ENCODE assay signal across 19 cellular contexts in genomic region chr10:75201793-75202307, GRCh38. TPM values are rescaled to one million over a fixed set of nuclear protein-coding genes. Genes with fewer than 3 reads are reported as not detected.
DNase-seq lines count a peak whose midpoint lies in the region; ATAC-seq and TF ChIP-seq lines count a peak whose summit lies in the region.
"Had no signal": no experiment of that assay in that cellular context is flagged by ENCODE, and none has a peak within 500 bp of the region (broad histone marks: within the 10 kb centered on the region; RNA-seq: fewer than 3 reads in every experiment).

No MANE protein-coding gene starts in this region.

- H3K9me3 ChIP-seq in T-helper 17 cell (ENCODE audit: control insufficient read depth, low read length, poor library complexity, severe bottlenecking): no peaks in the 10 kb centered on the region
- H3K9me3 ChIP-seq in hepatocyte (ENCODE audit: low read depth): no peaks in the 10 kb centered on the region
- no peaks in the 10 kb centered on the region for H3K9me3 ChIP-seq in sigmoid colon
- H3K9me3 ChIP-seq in effector memory CD4-positive, alpha-beta T cell (ENCODE audit: control insufficient read depth, low read length): no peaks in the 10 kb centered on the region
- H3K9me3 ChIP-seq: psoas muscle had no signal

- H3K27ac ChIP-seq in hepatocyte (peak overlapping the region; percentile 83), sigmoid colon (peak overlapping the region in 3 of 4 donors; percentile 73 to 84 (median 77))
- H3K27ac ChIP-seq in effector memory CD4-positive, alpha-beta T cell (ENCODE audit: insufficient read depth, low read length, poor library complexity, severe bottlenecking): no peak overlapping the region

- TF ChIP-seq CTCF in hepatocyte (IDR thresholded peaks at IDR 0.05; ENCODE audit: poor library complexity) (no peak), sigmoid colon (IDR thresholded peaks at IDR 0.05) (no peak), GM10248 (IDR thresholded peaks at IDR 0.05; ENCODE audit: control extremely low read depth, extremely low read depth, low read depth, missing control alignments) (no peak)

- in situ Hi-C loops in Caki2 (cut with HindIII; ENCODE audit: low pct_unique_long_range_greater_than_20kb, low sequenced_read_pairs): no loop called here

- no peaks in the 10 kb centered on the region for H3K4me1 ChIP-seq in hepatocyte (ENCODE audit: insufficient read depth)
- peaks cover 0 to 28% (median 19%) of the 10 kb centered on the region in 4 donors for H3K4me1 ChIP-seq in sigmoid colon
- no peaks in the 10 kb centered on the region for H3K4me1 ChIP-seq in effector memory CD4-positive, alpha-beta T cell (ENCODE audit: control insufficient read depth, insufficient read depth, low read length, poor library complexity, severe bottlenecking)

- no peaks in the 10 kb centered on the region for H3K27me3 ChIP-seq in hepatocyte
- no peaks in the 10 kb centered on the region for H3K27me3 ChIP-seq in sigmoid colon
- H3K27me3 ChIP-seq in effector memory CD4-positive, alpha-beta T cell (replicated peaks; ENCODE audit: control insufficient read depth, insufficient read depth, low read length, poor library complexity, severe bottlenecking): no peaks in the 10 kb centered on the region

- H3K27me3 Mint-ChIP-seq in T-helper 17 cell: no peaks in the 10 kb centered on the region
- H3K27me3 Mint-ChIP-seq: activated CD8-positive, alpha-beta memory T cell treated with anti-CD3 and anti-CD28 coated beads, Interleukin-2, amount 10 ng/mL, durations not matched to agents 7 days and 5 days had no signal

- no peaks in the 10 kb centered on the region for H3K79me2 ChIP-seq in hepatocyte

- intact Hi-C loops in sigmoid colon (cut with DNase I): no loop called here

- H3K4me3 Mint-ChIP-seq in T-helper 17 cell: peak overlapping the region; percentile 13
- H3K4me3 Mint-ChIP-seq: activated CD8-positive, alpha-beta memory T cell treated with anti-CD3 and anti-CD28 coated beads, Interleukin-2, amount 10 ng/mL, durations not matched to agents 7 days and 5 days; HFFc6; nephron had no signal

- peak; percentile 41 for DNase-seq in Caki2 (ENCODE audit: low read depth)
- DNase-seq in T-helper 17 cell: no peak
- DNase-seq in hepatocyte (ENCODE audit: low spot score): peak; percentile 72
- DNase-seq in sigmoid colon: peak; percentile 39
- no peak for DNase-seq in effector memory CD4-positive, alpha-beta T cell
- no peak for DNase-seq in GM10248 (ENCODE audit: extremely low spot score)
- no peak for DNase-seq in activated CD4-positive, alpha-beta T cell treated with anti-CD3 and anti-CD28 coated beads for 1 hour
- DNase-seq: activated CD8-positive, alpha-beta memory T cell treated with anti-CD3 and anti-CD28 coated beads, Interleukin-2, amount 10 ng/mL, durations not matched to agents 7 days and 5 days; activated effector memory CD4-positive, alpha-beta T cell treated with anti-CD3 and anti-CD28 coated beads, Interleukin-2, amount 50 U/mL, for 16 hours; glutamatergic neuron; HFFc6; NCI-H1694 treated with DMSO at 0.1 percent for 48 hours; psoas muscle; stimulated activated naive CD4-positive, alpha-beta T cell; T-helper 9 cell had no signal

- POLR2A ChIA-PET in GM10248 (lab: Yijun Ruan, JAX): no interaction called here

- no peak overlapping the region for H2AFZ ChIP-seq in hepatocyte

- H3K4me1 Mint-ChIP-seq in T-helper 17 cell: peaks cover 3% of the 10 kb centered on the region

- TF ChIP-seq POLR2A in sigmoid colon (IDR thresholded peaks at IDR 0.05): no peak

- H3K36me3 ChIP-seq in hepatocyte (replicated peaks; ENCODE audit: insufficient read depth, low read depth) (no peaks in the 10 kb centered on the region), sigmoid colon (no peaks in the 10 kb centered on the region)
- no peaks in the 10 kb centered on the region for H3K36me3 ChIP-seq in effector memory CD4-positive, alpha-beta T cell (ENCODE audit: control insufficient read depth, insufficient read depth, low read length)

- H3K27ac Mint-ChIP-seq in T-helper 17 cell: no peak overlapping the region
- H3K27ac Mint-ChIP-seq: activated CD8-positive, alpha-beta memory T cell treated with anti-CD3 and anti-CD28 coated beads, Interleukin-2, amount 10 ng/mL, durations not matched to agents 7 days and 5 days; nephron had no signal

- H3K4me2 ChIP-seq in hepatocyte: no peak overlapping the region

- H3K4me3 ChIP-seq in hepatocyte: no peak overlapping the region
- no peak overlapping the region for H3K4me3 ChIP-seq in sigmoid colon
- no peak overlapping the region for H3K4me3 ChIP-seq in effector memory CD4-positive, alpha-beta T cell (ENCODE audit: insufficient read depth, low read depth, low read length, poor library complexity, severe bottlenecking)
- H3K4me3 ChIP-seq: lung, psoas muscle had no signal

- no peaks in the 10 kb centered on the region for H3K9me2 ChIP-seq in hepatocyte (replicated peaks; ENCODE audit: insufficient read depth)

- CTCF ChIA-PET in GM10248 (lab: Yijun Ruan, JAX): interaction anchor here (3.2 kb wide), 1 partner anchor 11 kb away, joined by 8 read pairs; no protein-coding TSS in a partner anchor

- no peak for TF ChIP-seq EP300 in sigmoid colon (IDR thresholded peaks at IDR 0.05)

- WGBS in hepatocyte (ENCODE audit: low lambda C conversion rate, missing lambda C conversion rate): 85% methylated on average over 9 of the region's 9 CpGs
- 37 to 73% methylated on average over 9 of the region's 9 CpGs for WGBS in sigmoid colon, 2 donors

- H3K36me3 Mint-ChIP-seq in T-helper 17 cell (ENCODE audit: low read depth): peaks cover 7% of the 10 kb centered on the region
- H3K36me3 Mint-ChIP-seq: activated CD8-positive, alpha-beta memory T cell treated with anti-CD3 and anti-CD28 coated beads, Interleukin-2, amount 10 ng/mL, durations not matched to agents 7 days and 5 days had no signal

- H4K20me1 ChIP-seq in hepatocyte (ENCODE audit: insufficient read depth, poor library complexity, severe bottlenecking): no peaks in the 10 kb centered on the region

- ATAC-seq in T-helper 17 cell (no peak), HG02763 (IDR thresholded peaks at IDR 0.05; ENCODE audit: unreplicated experiment) (no peak)
- ATAC-seq: activated CD4-positive, CD25-positive, alpha-beta regulatory T cell treated with anti-CD3 and anti-CD28 coated beads, Interleukin-2, amount 50 U/mL, for 24 hours; activated CD8-positive, alpha-beta memory T cell treated with anti-CD3 and anti-CD28 coated beads, Interleukin-2, amount 10 ng/mL, durations not matched to agents 7 days and 5 days had no signal

RNA-seq across cellular contexts. Expression of gene VDAC2, which starts 8.7 kb away (rescaled TPM):
- 221 and 252 TPM in 2 replicates for total RNA-seq in Caki2 (2014; rRNA removed; shearing (Covaris generic); ENCODE audit: low replicate concordance)
- 100 to 1,000 TPM; 109 to 117 TPM for total RNA-seq in T-helper 17 cell
- 167 and 172 TPM in 2 replicates for total RNA-seq in hepatocyte
- polyA plus RNA-seq in hepatocyte: 190 and 192 TPM in 2 replicates
- 100 to 1,000 TPM; 205 to 253 (median 232) TPM for total RNA-seq in sigmoid colon
- polyA plus RNA-seq in sigmoid colon: 100 to 1,000 TPM; 232 to 437 (median 282) TPM

RNA-seq across cellular contexts. Expression of gene COMTD1, which starts 33.9 kb away (rescaled TPM):
- total RNA-seq in Caki2 (2014; rRNA removed; shearing (Covaris generic); ENCODE audit: low replicate concordance): 72.8 and 74.2 TPM in 2 replicates
- total RNA-seq in T-helper 17 cell (10 to 100 TPM; 18.1 to 23.8 TPM), hepatocyte (19.2 and 36.7 TPM in 2 replicates), sigmoid colon (10 to 100 TPM in 2 of 4 donors, 1 to 10 TPM in 2; 7.8 to 11.4 (median 10.3) TPM)
- polyA plus RNA-seq in hepatocyte (46.4 and 51.9 TPM in 2 replicates), sigmoid colon (100 to 1,000 TPM in 2 of 3 donors, 10 to 100 TPM in 1; 56.5 to 147 (median 105) TPM)

Comparison
In these comparisons a context has a peak if more than half of its experiments do, and no peak if none do; other contexts are left out.
1. DNase-seq: peak in Caki2 (single experiment), hepatocyte (single experiment) and sigmoid colon (single experiment); none in T-helper 17 cell (0 of 3), effector memory CD4-positive, alpha-beta T cell (0 of 3), GM10248 (single experiment) and activated CD4-positive, alpha-beta T cell treated with anti-CD3 and anti-CD28 coated beads for 1 hour (single experiment).